8 cellular contexts compared by ENCODE assay signal in the genomic region with DNA sequence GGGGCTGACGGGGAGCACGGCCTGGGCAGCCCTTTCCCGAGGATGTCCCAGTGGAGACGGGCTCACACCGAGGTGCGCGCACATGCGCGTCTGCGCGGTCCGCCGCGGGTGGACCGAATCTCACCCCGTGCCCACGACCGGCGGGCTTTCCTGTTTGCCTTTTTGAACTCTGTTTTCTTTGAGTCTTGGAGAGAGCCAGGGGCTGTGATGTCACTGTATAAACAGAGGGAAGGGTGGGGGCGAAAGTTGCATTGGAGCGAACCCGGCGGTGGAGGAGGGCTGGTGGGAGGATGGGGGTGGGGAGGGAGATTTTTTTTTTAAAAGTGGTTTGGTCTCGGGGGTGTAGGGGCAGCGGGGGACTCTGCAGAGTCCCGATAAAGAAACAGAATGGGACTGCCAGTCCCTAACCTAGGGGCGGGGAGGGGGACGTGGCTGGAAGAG.
DNase-seq lines count a peak whose midpoint lies in the region; ATAC-seq and TF ChIP-seq lines count a peak whose summit lies in the region.

No MANE protein-coding gene starts in this region.

- H3K36me3 Mint-ChIP-seq in stimulated activated memory B cell treated with anti-CD40 and anti-IgM and Interleukin-4, amounts not matched to agents 10 μg/mL and 1 μg/mL and 100 μg/mL, for 72 hours: no peaks in the 10 kb centered on the region

- no peak overlapping the region for H3K27ac Mint-ChIP-seq in stimulated activated memory B cell treated with anti-CD40 and anti-IgM and Interleukin-4, amounts not matched to agents 10 μg/mL and 1 μg/mL and 100 μg/mL, for 72 hours

- H3K9me3 ChIP-seq in PC-9 (ENCODE audit: insufficient read depth, low read depth) (no peaks in the 10 kb centered on the region), neural cell (ENCODE audit: low read length) (no peaks in the 10 kb centered on the region)

- TF ChIP-seq CTCF in PC-9 (conservative IDR thresholded peaks at IDR 0.05) (no peak), fibroblast of the aortic adventitia (IDR thresholded peaks at IDR 0.05; ENCODE audit: insufficient read depth, low read length) (no peak), neural cell (IDR thresholded peaks at IDR 0.05; ENCODE audit: poor library complexity, severe bottlenecking) (no peak)

- no peak for TF ChIP-seq RAD21 in neural cell (conservative IDR thresholded peaks at IDR 0.05)

- H2AFZ ChIP-seq in PC-9: peak overlapping the region; percentile 86
- no peak overlapping the region for H2AFZ ChIP-seq in neural cell (ENCODE audit: low read depth, low read length)

- CTCF ChIA-PET in PC-9 (lab: Charles Lee): no interaction called here

- H3K4me3 Mint-ChIP-seq in stimulated activated memory B cell treated with anti-CD40 and anti-IgM and Interleukin-4, amounts not matched to agents 10 μg/mL and 1 μg/mL and 100 μg/mL, for 72 hours: no peak overlapping the region

- H3K9me3 Mint-ChIP-seq in stimulated activated memory B cell treated with anti-CD40 and anti-IgM and Interleukin-4, amounts not matched to agents 10 μg/mL and 1 μg/mL and 100 μg/mL, for 72 hours: no peaks in the 10 kb centered on the region

- no peak overlapping the region for H3K9ac ChIP-seq in neural cell (ENCODE audit: low read length)

- POLR2A ChIA-PET in PC-9 (lab: Charles Lee; ENCODE audit: unreplicated experiment): interaction anchor here (0.6 kb wide), 1 partner anchor 276 kb away, joined by 4 read pairs; no protein-coding TSS in a partner anchor

- H3K79me2 ChIP-seq in PC-9 (ENCODE audit: low read depth): no peaks in the 10 kb centered on the region
- H3K79me2 ChIP-seq in neural cell (replicated peaks; ENCODE audit: insufficient read depth, low read length): no peaks in the 10 kb centered on the region

- H3K27me3 ChIP-seq in PC-9 (ENCODE audit: insufficient read depth, low read depth): no peaks in the 10 kb centered on the region
- H3K27me3 ChIP-seq in neural cell (ENCODE audit: insufficient read depth, low read depth, low read length): peaks cover 62% of the 10 kb centered on the region

- BruUV-seq in PC-9 (replicated peaks; lab: Mats Ljungman, UMichigan): no TSS peak

- peaks cover 5% of the 10 kb centered on the region for H3K4me1 Mint-ChIP-seq in stimulated activated memory B cell treated with anti-CD40 and anti-IgM and Interleukin-4, amounts not matched to agents 10 μg/mL and 1 μg/mL and 100 μg/mL, for 72 hours

- H4K20me1 ChIP-seq in PC-9 (ENCODE audit: insufficient read depth) (no peaks in the 10 kb centered on the region), neural cell (ENCODE audit: insufficient read depth) (no peaks in the 10 kb centered on the region)

- ATAC-seq in GM19463 (IDR thresholded peaks at IDR 0.05; ENCODE audit: unreplicated experiment): no peak
- ATAC-seq in stimulated activated memory B cell treated with anti-CD40 and anti-IgM and Interleukin-4, amounts not matched to agents 10 μg/mL and 1 μg/mL and 100 μg/mL, for 72 hours: no peak

- TF ChIP-seq EP300 in neural cell (conservative IDR thresholded peaks at IDR 0.05; ENCODE audit: poor library complexity, severe bottlenecking): no peak

- H3K9me2 ChIP-seq in PC-9 (ENCODE audit: insufficient read depth) (no peaks in the 10 kb centered on the region), neural cell (ENCODE audit: insufficient read depth, low read length) (no peaks in the 10 kb centered on the region)

- H3K4me1 ChIP-seq in PC-9 (replicated peaks; ENCODE audit: insufficient read depth): peaks cover 31% of the 10 kb centered on the region

- H3K27me3 Mint-ChIP-seq in stimulated activated memory B cell treated with anti-CD40 and anti-IgM and Interleukin-4, amounts not matched to agents 10 μg/mL and 1 μg/mL and 100 μg/mL, for 72 hours: peaks cover 45% of the 10 kb centered on the region

- H3K27ac ChIP-seq in PC-9 (peak overlapping the region; percentile 94), neural cell (ENCODE audit: low read length) (no peak overlapping the region)

- DNase-seq in AG08395 (ENCODE audit: low spot score): peak; percentile 42
- DNase-seq in PC-9: peak; percentile 46 to 58
- peak; percentile 86 for DNase-seq in fibroblast of the aortic adventitia (ENCODE audit: low read depth)
- DNase-seq in RPMI8226: no peak
- DNase-seq in SHP77 (lab: John Stamatoyannopoulos, UW): no peak

- H3K4me2 ChIP-seq in PC-9: peak overlapping the region; percentile 93
- H3K4me2 ChIP-seq in neural cell (ENCODE audit: low read length): no peak overlapping the region

- H3K36me3 ChIP-seq in PC-9 (ENCODE audit: low read depth) (no peaks in the 10 kb centered on the region), neural cell (ENCODE audit: insufficient read depth, low read length) (no peaks in the 10 kb centered on the region)

- H3K4me3 ChIP-seq in PC-9 (peak overlapping the region; percentile 86), fibroblast of the aortic adventitia (ENCODE audit: low read depth, low read length) (peak overlapping the region; percentile 63), neural cell (ENCODE audit: low read length) (peak overlapping the region; percentile 68)

- intact Hi-C loops in PC-9 (cut with micrococcal nuclease; ENCODE audit: unreplicated experiment): loop anchor here (1.0 to 2.0 kb wide), 2 partner anchors 93 to 210 kb away; no protein-coding TSS in a partner anchor

- H3F3A ChIP-seq in PC-9 (ENCODE audit: insufficient read depth, low read depth): no peaks in the 10 kb centered on the region
- H3F3A ChIP-seq in neural cell (ENCODE audit: insufficient read depth, low read length, poor library complexity, severe bottlenecking): no peaks in the 10 kb centered on the region

TF ChIP-seq in neural cell, 6 proteins besides CTCF, POLR2A, EP300 and RAD21:
- TF ChIP-seq EZH2 (IDR thresholded peaks at IDR 0.05; ENCODE audit: borderline replicate concordance, insufficient read depth, low read length, poor library complexity, severe bottlenecking): no peak
- TF ChIP-seq POLR2AphosphoS5 (IDR thresholded peaks at IDR 0.05): no peak
- no peak for TF ChIP-seq TAF1 (IDR thresholded peaks at IDR 0.05; ENCODE audit: low read depth)
- TF ChIP-seq, protein P1, sequence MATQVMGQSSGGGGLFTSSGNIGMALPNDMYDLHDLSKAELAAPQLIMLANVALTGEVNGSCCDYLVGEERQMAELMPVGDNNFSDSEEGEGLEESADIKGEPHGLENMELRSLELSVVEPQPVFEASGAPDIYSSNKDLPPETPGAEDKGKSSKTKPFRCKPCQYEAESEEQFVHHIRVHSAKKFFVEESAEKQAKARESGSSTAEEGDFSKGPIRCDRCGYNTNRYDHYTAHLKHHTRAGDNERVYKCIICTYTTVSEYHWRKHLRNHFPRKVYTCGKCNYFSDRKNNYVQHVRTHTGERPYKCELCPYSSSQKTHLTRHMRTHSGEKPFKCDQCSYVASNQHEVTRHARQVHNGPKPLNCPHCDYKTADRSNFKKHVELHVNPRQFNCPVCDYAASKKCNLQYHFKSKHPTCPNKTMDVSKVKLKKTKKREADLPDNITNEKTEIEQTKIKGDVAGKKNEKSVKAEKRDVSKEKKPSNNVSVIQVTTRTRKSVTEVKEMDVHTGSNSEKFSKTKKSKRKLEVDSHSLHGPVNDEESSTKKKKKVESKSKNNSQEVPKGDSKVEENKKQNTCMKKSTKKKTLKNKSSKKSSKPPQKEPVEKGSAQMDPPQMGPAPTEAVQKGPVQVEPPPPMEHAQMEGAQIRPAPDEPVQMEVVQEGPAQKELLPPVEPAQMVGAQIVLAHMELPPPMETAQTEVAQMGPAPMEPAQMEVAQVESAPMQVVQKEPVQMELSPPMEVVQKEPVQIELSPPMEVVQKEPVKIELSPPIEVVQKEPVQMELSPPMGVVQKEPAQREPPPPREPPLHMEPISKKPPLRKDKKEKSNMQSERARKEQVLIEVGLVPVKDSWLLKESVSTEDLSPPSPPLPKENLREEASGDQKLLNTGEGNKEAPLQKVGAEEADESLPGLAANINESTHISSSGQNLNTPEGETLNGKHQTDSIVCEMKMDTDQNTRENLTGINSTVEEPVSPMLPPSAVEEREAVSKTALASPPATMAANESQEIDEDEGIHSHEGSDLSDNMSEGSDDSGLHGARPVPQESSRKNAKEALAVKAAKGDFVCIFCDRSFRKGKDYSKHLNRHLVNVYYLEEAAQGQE (IDR thresholded peaks at IDR 0.05; ENCODE audit: borderline replicate concordance): no peak
- TF ChIP-seq MXI1 (conservative IDR thresholded peaks at IDR 0.05; ENCODE audit: poor library complexity, severe bottlenecking): no peak

Comparison
In these comparisons a context has a peak if more than half of its experiments do, and no peak if none do; other contexts are left out.
1. DNase-seq: peak in AG08395 (single experiment), PC-9 (2 of 2) and fibroblast of the aortic adventitia (single experiment); none in RPMI8226 (single experiment) and SHP77 (0 of 2).
2. Peak in every context shown above with its lines, with median percentiles within 50 percentile points of each other: H3K4me3 ChIP-seq.